In genomic region chr7:114820993-114821945, GRCh38 we compare ENCODE assay signal across 19 cellular contexts.
DNase-seq lines count a peak whose midpoint lies in the region; ATAC-seq, FAIRE-seq and TF ChIP-seq lines count a peak whose summit lies in the region.
"Had no signal": no experiment of that assay in that cellular context is flagged by ENCODE, and none has a peak within 500 bp of the region (broad histone marks: within the 10 kb centered on the region; RNA-seq: fewer than 3 reads in every experiment).

No MANE protein-coding gene starts in this region.

- no peak for TF ChIP-seq RAD21 in K562 (CRISPR knock-in tag; conservative IDR thresholded peaks at IDR 0.05 in 1 of 2, IDR thresholded peaks at IDR 0.05 in 1 of 2)

- H3K4me2 ChIP-seq in GM23338 (peak overlapping the region; percentile 10), K562 (ENCODE audit: insufficient read depth, low read length) (no peak overlapping the region)

- intact Hi-C loops in K562 (cut with micrococcal nuclease) = no loop called here

- H4K20me1 ChIP-seq in GM23338 (replicated peaks; ENCODE audit: insufficient read depth) (no peaks in the 10 kb centered on the region), K562 (replicated peaks; ENCODE audit: control insufficient read depth, insufficient read depth, low read length) (no peaks in the 10 kb centered on the region)

- H3K36me3 ChIP-seq in GM23338 (ENCODE audit: insufficient read depth) (no peaks in the 10 kb centered on the region), K562 (ENCODE audit: control insufficient read depth, insufficient read depth, low read length) (no peaks in the 10 kb centered on the region), muscle layer of colon (ENCODE audit: insufficient read depth, low read length) (no peaks in the 10 kb centered on the region)
- H3K36me3 ChIP-seq: Peyer's patch, right atrium auricular region had no signal

- CTCF ChIA-PET in K562 (lab: Yijun Ruan, JAX; ENCODE audit: low intra/inter-chr PET ratio) = no interaction called here

- no TSS peak for BruUV-seq in K562 (replicated peaks; lab: Mats Ljungman, UMichigan)

- H3K27ac ChIP-seq in GM23338 (ENCODE audit: low read depth) (peak overlapping the region; percentile 35; the same call in 1 of the 2 replicates), K562 (ENCODE audit: extremely low read depth, low read depth, low read length) (no peak overlapping the region), muscle layer of colon (ENCODE audit: low read depth, low read length) (peak overlapping the region; percentile 51)
- H3K27ac ChIP-seq: Peyer's patch, right atrium auricular region had no signal

- H3K9me2 ChIP-seq in GM23338 (ENCODE audit: insufficient read depth) = no peaks in the 10 kb centered on the region

- peaks cover 34% of the 10 kb centered on the region for H3K4me1 ChIP-seq in GM23338 (ENCODE audit: insufficient read depth)
- H3K4me1 ChIP-seq in K562 (replicated peaks in 1 of 2; ENCODE audit: control insufficient read depth in 2 of 2, insufficient read depth in 2 of 2, low read length in 2 of 2) = no peaks in the 10 kb centered on the region
- peaks cover 29% of the 10 kb centered on the region for H3K4me1 ChIP-seq in muscle layer of colon (ENCODE audit: insufficient read depth, low read length)
- H3K4me1 ChIP-seq: Peyer's patch had no signal

- H3K9ac ChIP-seq in K562 (ENCODE audit: insufficient read depth in 1 of 2, low read depth in 2 of 2, low read length in 2 of 2) (no peak overlapping the region), muscle layer of colon (ENCODE audit: low read length) (no peak overlapping the region)

- peaks cover 3% of the 10 kb centered on the region for H3K27me3 Mint-ChIP-seq in GM23338 (ENCODE audit: insufficient read depth, low read depth, poor library complexity)

- 4% methylated on average over 6 of the region's 6 CpGs for WGBS in K562 (ENCODE audit: insufficient coverage, low coverage, missing lambda C conversion rate)

- in situ Hi-C loops in K562 (cut with MboI) = no loop called here

- FAIRE-seq in K562 (lab: Jason Lieb, UNC) (no peak), GM12891 (lab: Jason Lieb, UNC) (no peak)

- peaks cover 11% of the 10 kb centered on the region; the same call in 2 of the 3 replicates for H3K36me3 Mint-ChIP-seq in GM23338 (ENCODE audit: low read depth)

- H3K79me2 ChIP-seq in GM23338 (replicated peaks; ENCODE audit: insufficient read depth) = no peaks in the 10 kb centered on the region
- H3K79me2 ChIP-seq in K562 (ENCODE audit: control insufficient read depth, insufficient read depth, low read length) = no peaks in the 10 kb centered on the region

- TF ChIP-seq POLR2A in K562 (conservative IDR thresholded peaks at IDR 0.05) (no peak), erythroblast (IDR thresholded peaks at IDR 0.05; ENCODE audit: low read length) (no peak), GM12891 (IDR thresholded peaks at IDR 0.05; ENCODE audit: low read depth, low read length) (no peak)

- TF ChIP-seq EP300 in K562 (IDR thresholded peaks at IDR 0.05; ENCODE audit: low read length) = no peak

- H3K9me3 Mint-ChIP-seq in GM23338 = peaks cover 6% of the 10 kb centered on the region; the same call in 2 of the 3 replicates

- H3K4me3 Mint-ChIP-seq in GM23338 = 0 out of 3 replicates have a peak overlapping the region, but pooled peaks have one; percentile 33
- H3K4me3 Mint-ChIP-seq: CD4-positive, alpha-beta T cell; effector memory CD8-positive, alpha-beta T cell; naive thymus-derived CD4-positive, alpha-beta T cell had no signal

- H2AFZ ChIP-seq in GM23338 = peak overlapping the region; percentile 10; the same call in 1 of the 2 replicates
- H2AFZ ChIP-seq in K562 (ENCODE audit: low read depth, low read length) = no peak overlapping the region

- H3K4me3 ChIP-seq in GM23338 = no peak overlapping the region
- H3K4me3 ChIP-seq in K562 = no peak overlapping the region
- H3K4me3 ChIP-seq in muscle layer of colon (ENCODE audit: low read depth in 1 of 2, low read length in 2 of 2) = no peak overlapping the region
- H3K4me3 ChIP-seq: Peyer's patch, right atrium auricular region had no signal

- no peaks in the 10 kb centered on the region for H3K9me1 ChIP-seq in K562 (ENCODE audit: control insufficient read depth, insufficient read depth, low read length)

- peak; percentile 3 for DNase-seq in AG08396 (ENCODE audit: low spot score)
- no peak for DNase-seq in GM23338 (ENCODE audit: low spot score)
- no peak for DNase-seq in K562 (ENCODE audit: extremely low read depth in 1 of 4, low spot score in 3 of 4)
- DNase-seq in erythroblast (lab: John Stamatoyannopoulos, UW) = no peak
- no peak for DNase-seq in GM12891 (ENCODE audit: insufficient read length, low spot score)
- no peak for DNase-seq in stimulated activated CD4-positive, alpha-beta T cell treated with anti-CD3 and anti-CD28 coated beads, Interleukin-1b, Interleukin-23, amount 100 ng/mL, for 48 hours
- DNase-seq: CD4-positive, alpha-beta T cell; effector memory CD8-positive, alpha-beta T cell; KBM-7; left colon; naive thymus-derived CD4-positive, alpha-beta T cell; NCI-H1105 treated with DMSO at 0.1 percent for 48 hours; NCI-H510A treated with DMSO at 0.1 percent for 48 hours; Peyer's patch; stimulated activated CD4-positive, alpha-beta T cell treated with anti-CD3 and anti-CD28 coated beads, Interleukin-4, amount 100 ng/mL, for 24 hours; T-helper 1 cell had no signal

- ATAC-seq in GM23338 = no peak
- no peak for ATAC-seq in K562
- no peak for ATAC-seq in HG03520 (IDR thresholded peaks at IDR 0.05; ENCODE audit: unreplicated experiment)
- ATAC-seq: effector memory CD8-positive, alpha-beta T cell; left colon; naive thymus-derived CD4-positive, alpha-beta T cell had no signal

- H3K9me3 ChIP-seq in K562 (replicated peaks; ENCODE audit: control insufficient read depth, insufficient read depth, low read depth, low read length) (no peaks in the 10 kb centered on the region), muscle layer of colon (ENCODE audit: low read length) (no peaks in the 10 kb centered on the region)
- H3K9me3 ChIP-seq: Peyer's patch, right atrium auricular region had no signal

- peaks cover 52% of the 10 kb centered on the region for H3K4me1 Mint-ChIP-seq in GM23338

- TF ChIP-seq CTCF in GM23338 (conservative IDR thresholded peaks at IDR 0.05; ENCODE audit: low read depth in 2 of 2) (no peak), K562 (IDR thresholded peaks at IDR 0.05 in 2 of 3, conservative IDR thresholded peaks at IDR 0.05 in 1 of 3; ENCODE audit: insufficient read depth in 2 of 3, low read depth in 1 of 3, low read length in 3 of 3) (no peak)

- H3F3A ChIP-seq in GM23338 (replicated peaks; ENCODE audit: low read depth) = no peaks in the 10 kb centered on the region

- H3K27me3 ChIP-seq in GM23338 (ENCODE audit: insufficient read depth) = no peaks in the 10 kb centered on the region
- H3K27me3 ChIP-seq in K562 (ENCODE audit: control insufficient read depth in 2 of 2, insufficient read depth in 2 of 2, low read length in 2 of 2) = no peaks in the 10 kb centered on the region
- no peaks in the 10 kb centered on the region for H3K27me3 ChIP-seq in muscle layer of colon (ENCODE audit: control insufficient read depth in 1 of 2, insufficient read depth in 2 of 2, low read length in 2 of 2)
- H3K27me3 ChIP-seq: Peyer's patch, right atrium auricular region had no signal

- POLR2A ChIA-PET in K562 (lab: Yijun Ruan, JAX) = no interaction called here

- peak overlapping the region; percentile 89 for H3K27ac Mint-ChIP-seq in GM23338
- H3K27ac Mint-ChIP-seq: CD4-positive, alpha-beta T cell; effector memory CD8-positive, alpha-beta T cell; naive thymus-derived CD4-positive, alpha-beta T cell had no signal

TF ChIP-seq in GM23338, 12 proteins besides CTCF, POLR2A, EP300 and RAD21:
- TF ChIP-seq POLR2AphosphoS5 (IDR thresholded peaks at IDR 0.05; ENCODE audit: low read depth) (no peak), NANOG (IDR thresholded peaks at IDR 0.05; ENCODE audit: borderline replicate concordance) (no peak), EZH2 (IDR thresholded peaks at IDR 0.05; ENCODE audit: low read depth, unreplicated experiment) (no peak)

TF ChIP-seq in K562, 482 proteins besides CTCF, POLR2A, EP300 and RAD21:
- TF ChIP-seq ZNF316 (IDR thresholded peaks at IDR 0.05) (peak; percentile 51; the same call in 1 of the 2 replicates), FOXJ2 (tag; IDR thresholded peaks at IDR 0.05) (no peak)
TF ChIP-seq in K562: peak in this region for 1.

TF ChIP-seq in GM12891, 5 proteins besides CTCF, POLR2A, EP300 and RAD21:
- TF ChIP-seq SPI1 (IDR thresholded peaks at IDR 0.05; ENCODE audit: low read depth, low read length) (no peak), POU2F2 (IDR thresholded peaks at IDR 0.05; ENCODE audit: low read depth, low read length) (no peak), POLR2AphosphoS5 (IDR thresholded peaks at IDR 0.05; ENCODE audit: low read depth, low read length) (no peak), TAF1 (IDR thresholded peaks at IDR 0.05; ENCODE audit: low read depth, low read length) (no peak), PAX5 (IDR thresholded peaks at IDR 0.05; ENCODE audit: insufficient read depth, low read length, severe bottlenecking) (no peak)
